ENCODE assay signal across 8 cellular contexts in the genomic region with DNA sequence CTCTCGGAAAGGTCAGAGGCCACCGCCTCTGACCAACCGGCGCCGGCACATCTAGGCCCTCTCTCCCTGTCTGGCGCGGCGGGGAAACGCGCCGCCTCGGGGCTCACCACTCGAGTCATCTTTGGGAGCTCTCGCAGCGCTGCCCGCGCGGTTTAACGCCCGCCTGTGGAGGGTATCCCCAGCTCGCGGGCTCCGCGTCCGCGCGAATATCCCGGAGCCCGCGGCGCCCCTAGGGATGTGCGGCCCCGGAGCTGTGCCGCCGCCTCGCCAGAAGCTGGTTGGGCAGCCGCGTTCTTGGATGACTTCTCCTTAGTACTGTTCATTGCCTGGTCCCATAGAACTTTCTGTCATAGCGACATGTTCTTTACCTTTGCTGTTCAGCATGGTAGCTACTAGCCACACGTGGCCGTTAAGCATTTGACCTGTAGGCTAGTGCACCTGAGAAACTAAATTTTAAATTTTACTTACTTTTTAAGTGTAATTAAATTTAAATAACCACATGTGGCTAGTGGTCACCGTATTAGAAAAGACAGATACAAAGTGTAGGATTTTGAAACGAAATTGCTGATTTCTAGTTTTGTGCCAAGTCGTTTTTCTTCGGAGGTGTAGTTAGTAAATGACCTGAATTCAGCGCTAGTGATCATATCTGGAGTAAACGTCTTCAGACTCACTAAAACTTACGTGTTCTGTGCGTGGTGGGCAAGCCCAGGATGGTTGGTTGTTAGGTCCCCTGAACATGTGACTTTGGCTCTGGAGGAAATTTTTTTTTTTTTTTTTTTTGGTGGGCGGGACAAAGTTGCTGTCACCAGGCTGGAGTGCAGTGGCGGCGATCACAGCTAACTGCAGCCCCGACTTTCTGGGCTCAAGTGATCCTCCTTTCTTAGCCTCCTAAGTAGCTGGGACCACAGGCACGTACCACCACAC. TPM values are rescaled to one million over a fixed set of nuclear protein-coding genes. Genes with fewer than 3 reads are reported as not detected.
DNase-seq lines count a peak whose midpoint lies in the region; ATAC-seq, FAIRE-seq and TF ChIP-seq lines count a peak whose summit lies in the region.

No MANE protein-coding gene starts in this region.

- H3K36me3 ChIP-seq in Peyer's patch (peaks cover 0 to 27% (median 0%) of the 10 kb centered on the region in 3 donors), gastroesophageal sphincter (peaks cover 0 to 26% of the 10 kb centered on the region in 2 donors), pancreas (peaks cover 0 to 11% (median 4%) of the 10 kb centered on the region in 3 donors), vagina (peaks cover 0 to 13% of the 10 kb centered on the region in 2 donors)

- H3K4me3 ChIP-seq in Peyer's patch: peak overlapping the region; percentile 86 to 100 (median 94)
- H3K4me3 ChIP-seq in gastroesophageal sphincter: peak overlapping the region; percentile 66 to 75
- peak overlapping the region; percentile 69 to 98 (median 86) for H3K4me3 ChIP-seq in pancreas
- H3K4me3 ChIP-seq in vagina: peak overlapping the region; percentile 77 to 96

- ATAC-seq in GM18511 (IDR thresholded peaks at IDR 0.05; ENCODE audit: unreplicated experiment): peak; percentile 19
- ATAC-seq in HG03135 (IDR thresholded peaks at IDR 0.05; ENCODE audit: unreplicated experiment): peak; percentile 17
- peak; percentile 41 for ATAC-seq in gastroesophageal sphincter
- ATAC-seq in pancreas: peak; percentile 36 to 62 (median 45)

- H3K27ac ChIP-seq in Peyer's patch: peak overlapping the region; percentile 95 to 100 (median 99)
- H3K27ac ChIP-seq in gastroesophageal sphincter: peak overlapping the region; percentile 89 to 98 (median 95)
- H3K27ac ChIP-seq in pancreas: peak overlapping the region; percentile 86 to 94 (median 93)
- peak overlapping the region; percentile 98 for H3K27ac ChIP-seq in vagina

- TF ChIP-seq POLR2A in Peyer's patch (IDR thresholded peaks at IDR 0.05) (no peak), gastroesophageal sphincter (IDR thresholded peaks at IDR 0.05) (no peak), vagina (IDR thresholded peaks at IDR 0.05) (no peak)

- H3K27me3 ChIP-seq in Peyer's patch (no peaks in the 10 kb centered on the region), gastroesophageal sphincter (no peaks in the 10 kb centered on the region), pancreas (no peaks in the 10 kb centered on the region), vagina (no peaks in the 10 kb centered on the region)

- FAIRE-seq in A204.1 (lab: Jason Lieb, UNC): peak; percentile 21
- FAIRE-seq in pancreas (lab: Jason Lieb, UNC): no peak

- intact Hi-C loops in pancreas (cut with DNase I) (no loop called here), vagina (cut with DNase I) (no loop called here)

- peak in 2 of 3 donors; percentile 35 to 56 for DNase-seq in Peyer's patch
- DNase-seq in activated effector memory CD4-positive, alpha-beta T cell treated with Interleukin-2 at 50 U/mL for 16 hours: peak; percentile 27
- DNase-seq in pancreas: peak in 4 of 6 donors; percentile 17 to 81 (median 34)
- no peak for DNase-seq in vagina (ENCODE audit: extremely low spot score in 2 of 2)

- H3K9me3 ChIP-seq in Peyer's patch (no peaks in the 10 kb centered on the region), gastroesophageal sphincter (no peaks in the 10 kb centered on the region), pancreas (no peaks in the 10 kb centered on the region), vagina (no peaks in the 10 kb centered on the region)

- TF ChIP-seq CTCF in Peyer's patch (IDR thresholded peaks at IDR 0.05): no peak
- TF ChIP-seq CTCF in gastroesophageal sphincter (IDR thresholded peaks at IDR 0.05): no peak
- no peak for TF ChIP-seq CTCF in pancreas (IDR thresholded peaks at IDR 0.05)
- no peak for TF ChIP-seq CTCF in vagina (IDR thresholded peaks at IDR 0.05)

- H3K4me1 ChIP-seq in Peyer's patch: peaks cover 4 to 27% (median 8%) of the 10 kb centered on the region in 4 donors
- peaks cover 0 to 46% (median 22%) of the 10 kb centered on the region in 3 donors for H3K4me1 ChIP-seq in gastroesophageal sphincter
- H3K4me1 ChIP-seq in pancreas: peaks cover 0 to 12% (median 7%) of the 10 kb centered on the region in 3 donors
- H3K4me1 ChIP-seq in vagina: peaks cover 40% of the 10 kb centered on the region

- WGBS in gastroesophageal sphincter (ENCODE audit: low coverage in 1 of 2), 2 donors: 1 to 3% methylated on average over 19 to 20 of the region's 54 CpGs
- 0 to 1% methylated on average over 54 of the region's 54 CpGs for WGBS in pancreas, 2 donors

- no peak for TF ChIP-seq EP300 in gastroesophageal sphincter (IDR thresholded peaks at IDR 0.05)

RNA-seq across cellular contexts. Expression of a gene that starts 0.8 kb away (rescaled TPM):
- total RNA-seq in Peyer's patch: 100 to 1,000 TPM in 3 of 4 donors, 10 to 100 TPM in 1; 59.7 to 184 (median 111) TPM
- 100 to 1,000 TPM in 3 of 4 donors, 10 to 100 TPM in 1; 92.2 to 143 (median 123) TPM for total RNA-seq in gastroesophageal sphincter
- 10 to 100 TPM; 33.3 to 45.8 (median 40.4) TPM for total RNA-seq in pancreas
- 10 to 100 TPM; 50.0 to 53.6 TPM for polyA plus RNA-seq in pancreas
- total RNA-seq in vagina: 59.4 TPM

RNA-seq across cellular contexts. Expression of a gene that starts 20.8 kb away (rescaled TPM):
- 100 to 1,000 TPM in 1 of 4 donors, 10 to 100 TPM in 3; 29.7 to 138 (median 68.9) TPM for total RNA-seq in Peyer's patch
- total RNA-seq in gastroesophageal sphincter: 10 to 100 TPM; 19.0 to 47.0 (median 23.9) TPM
- 10 to 100 TPM in 3 of 6 donors, 1 to 10 TPM in 3; 8.3 to 15.7 (median 10.0) TPM for total RNA-seq in pancreas
- polyA plus RNA-seq in pancreas: 10 to 100 TPM in 1 of 2 donors, 1 to 10 TPM in 1; 9.6 to 14.8 TPM
- 24.1 TPM for total RNA-seq in vagina

Comparison
In these comparisons a context has a peak if more than half of its experiments do, and no peak if none do; other contexts are left out.
1. DNase-seq: peak in Peyer's patch (2 of 3), activated effector memory CD4-positive, alpha-beta T cell treated with Interleukin-2 at 50 U/mL for 16 hours (single experiment) and pancreas (4 of 6); none in vagina (0 of 2).
2. Peak in every context shown above with its lines, with median percentiles within 50 percentile points of each other: ATAC-seq, H3K27ac ChIP-seq and H3K4me3 ChIP-seq.